ENCODE assay signal across 25 cellular contexts in genomic region chr7:51019891-51020855, GRCh38.
DNase-seq lines count a peak whose midpoint lies in the region; ATAC-seq and TF ChIP-seq lines count a peak whose summit lies in the region.
"Had no signal": no experiment of that assay in that cellular context is flagged by ENCODE, and none has a peak within 500 bp of the region (broad histone marks: within the 10 kb centered on the region; RNA-seq: fewer than 3 reads in every experiment).

No MANE protein-coding gene starts in this region.

- H3K36me3 Mint-ChIP-seq in H9 (ENCODE audit: insufficient read depth in 1 of 3, low read depth in 3 of 3): peaks cover 7 to 31% (median 28%) of the 10 kb centered on the region in 3 experiments
- no peaks in the 10 kb centered on the region for H3K36me3 Mint-ChIP-seq in activated CD4-positive, alpha-beta memory T cell treated with anti-CD3 and anti-CD28 coated beads for 36 hours
- H3K36me3 Mint-ChIP-seq: memory B cell, naive B cell had no signal

- no peak overlapping the region for H2AK5ac ChIP-seq in H9 (ENCODE audit: insufficient read length, low read length)

- H3K4me3 Mint-ChIP-seq in H9: no peak overlapping the region
- H3K4me3 Mint-ChIP-seq in activated CD4-positive, alpha-beta memory T cell treated with anti-CD3 and anti-CD28 coated beads for 36 hours: no peak overlapping the region
- H3K4me3 Mint-ChIP-seq: activated CD8-positive, alpha-beta T cell treated with anti-CD3 and anti-CD28 coated beads for 36 hours; activated T-cell treated with anti-CD3 and anti-CD28 coated beads, Interleukin-2, amount 50 U/mL, for 24 hours; dendritic cell treated with granulocyte-macrophage colony-stimulating factor and Interleukin-4, amounts not matched to agents 40 ng/mL and 50 ng/mL, for 4 days; memory B cell; naive B cell; stimulated activated effector memory CD8-positive, alpha-beta T cell treated with anti-CD3 and anti-CD28 coated beads, Interleukin-12 subunit alpha, Interleukin-12 subunit beta, amount 100 ng/mL, for 72 hours had no signal

- H2BK15ac ChIP-seq in H9 (ENCODE audit: low read depth, low read length): no peak overlapping the region

- no peaks in the 10 kb centered on the region for H3K9me3 Mint-ChIP-seq in H9
- H3K9me3 Mint-ChIP-seq in activated CD4-positive, alpha-beta memory T cell treated with anti-CD3 and anti-CD28 coated beads for 36 hours: no peaks in the 10 kb centered on the region
- H3K9me3 Mint-ChIP-seq: activated CD8-positive, alpha-beta T cell treated with anti-CD3 and anti-CD28 coated beads for 36 hours; dendritic cell treated with granulocyte-macrophage colony-stimulating factor and Interleukin-4, amounts not matched to agents 40 ng/mL and 50 ng/mL, for 4 days had no signal

- POLR2A ChIA-PET in activated CD4-positive, alpha-beta memory T cell treated with anti-CD3 and anti-CD28 coated beads for 36 hours (lab: Charles Lee): no interaction called here

- no peak overlapping the region for H3K18ac ChIP-seq in H9 (ENCODE audit: insufficient read length, low read depth, low read length)

- no peaks in the 10 kb centered on the region for H3K23me2 ChIP-seq in H9 (ENCODE audit: insufficient read length, low read depth, low read length, poor library complexity, severe bottlenecking)

- no peak overlapping the region for H3K14ac ChIP-seq in H9 (ENCODE audit: insufficient read depth, low read length)

- H3K4me1 ChIP-seq in H9 (ENCODE audit: insufficient read depth, low read length): no peaks in the 10 kb centered on the region; the same call in 1 of the 2 replicates
- H3K4me1 ChIP-seq in adipocyte (ENCODE audit: control insufficient read depth, insufficient read depth, low read length): peaks cover 9% of the 10 kb centered on the region
- H3K4me1 ChIP-seq in upper lobe of left lung: no peaks in the 10 kb centered on the region
- H3K4me1 ChIP-seq: HAP-1, suprapubic skin, vagina had no signal

- H2AFZ ChIP-seq in H9 (ENCODE audit: low read length): no peak overlapping the region

- ATAC-seq in upper lobe of left lung (ENCODE audit: low FRiP score in 2 of 2): no peak
- ATAC-seq: activated CD4-positive, CD25-positive, alpha-beta regulatory T cell treated with anti-CD3 and anti-CD28 coated beads, Interleukin-2, amount 50 U/mL, for 24 hours; activated CD8-positive, alpha-beta T cell treated with anti-CD3 and anti-CD28 coated beads for 36 hours; stimulated activated effector memory CD8-positive, alpha-beta T cell treated with anti-CD3 and anti-CD28 coated beads, Interleukin-12 subunit alpha, Interleukin-12 subunit beta, amount 100 ng/mL, for 72 hours had no signal

- TF ChIP-seq CTCF in H9 (conservative IDR thresholded peaks at IDR 0.05) (no peak), upper lobe of left lung (IDR thresholded peaks at IDR 0.05) (no peak)

- no peak overlapping the region for H2BK120ac ChIP-seq in H9 (ENCODE audit: low read depth, low read length, poor library complexity, severe bottlenecking)

- no peak overlapping the region for H3K4ac ChIP-seq in H9 (ENCODE audit: low read depth, low read length)

- no peaks in the 10 kb centered on the region for H3K27me3 Mint-ChIP-seq in H9 (ENCODE audit: low read depth)
- no peaks in the 10 kb centered on the region for H3K27me3 Mint-ChIP-seq in activated CD4-positive, alpha-beta memory T cell treated with anti-CD3 and anti-CD28 coated beads for 36 hours
- H3K27me3 Mint-ChIP-seq: activated CD8-positive, alpha-beta T cell treated with anti-CD3 and anti-CD28 coated beads for 36 hours; activated T-cell treated with anti-CD3 and anti-CD28 coated beads, Interleukin-2, amount 50 U/mL, for 24 hours; dendritic cell treated with granulocyte-macrophage colony-stimulating factor and Interleukin-4, amounts not matched to agents 40 ng/mL and 50 ng/mL, for 4 days; memory B cell; naive B cell had no signal

- no peak for TF ChIP-seq EP300 in upper lobe of left lung (IDR thresholded peaks at IDR 0.05)

- H3K56ac ChIP-seq in H9 (ENCODE audit: insufficient read length, low read depth, low read length): no peak overlapping the region

- no peak overlapping the region for H4K8ac ChIP-seq in H9 (replicated peaks; ENCODE audit: insufficient read length, low read depth, low read length)

- CTCF ChIA-PET in activated CD4-positive, alpha-beta memory T cell treated with anti-CD3 and anti-CD28 coated beads for 36 hours (lab: Charles Lee): interaction anchor here (0.6 kb wide), 1 partner anchor 292 kb away, joined by 3 read pairs; no protein-coding TSS in a partner anchor

- H3K27ac Mint-ChIP-seq in H9: peak overlapping the region in 2 of 3 experiments; percentile 46 to 59; a peak in 2 of 7 replicates
- no peak overlapping the region for H3K27ac Mint-ChIP-seq in activated CD4-positive, alpha-beta memory T cell treated with anti-CD3 and anti-CD28 coated beads for 36 hours
- H3K27ac Mint-ChIP-seq: activated CD8-positive, alpha-beta T cell treated with anti-CD3 and anti-CD28 coated beads for 36 hours; activated T-cell treated with anti-CD3 and anti-CD28 coated beads, Interleukin-2, amount 50 U/mL, for 24 hours; dendritic cell treated with granulocyte-macrophage colony-stimulating factor and Interleukin-4, amounts not matched to agents 40 ng/mL and 50 ng/mL, for 4 days; memory B cell; naive B cell; stimulated activated effector memory CD8-positive, alpha-beta T cell treated with anti-CD3 and anti-CD28 coated beads, Interleukin-12 subunit alpha, Interleukin-12 subunit beta, amount 100 ng/mL, for 72 hours had no signal

- H4K5ac ChIP-seq in H9 (ENCODE audit: insufficient read length, low read depth, low read length): no peak overlapping the region

- no peak for TF ChIP-seq POLR2A in upper lobe of left lung (IDR thresholded peaks at IDR 0.05)

- DNase-seq in H9: no peak
- DNase-seq in adipocyte (ENCODE audit: low read depth): peak; percentile 73
- peak in 39 of 42 donors; percentile 27 to 93 (median 69) for DNase-seq in head of caudate nucleus
- DNase-seq in putamen (ENCODE audit: low spot score): peak; percentile 75
- no peak for DNase-seq in upper lobe of left lung
- DNase-seq in stimulated activated CD4-positive, alpha-beta T cell treated with anti-CD3 and anti-CD28 coated beads, Interleukin-15, amount 100 ng/mL, for 24 hours: no peak
- no peak for DNase-seq in activated CD4-positive, alpha-beta memory T cell treated with anti-CD3 and anti-CD28 coated beads for 36 hours
- DNase-seq: activated CD8-positive, alpha-beta T cell treated with anti-CD3 and anti-CD28 coated beads for 36 hours; activated gamma-delta T cell treated with Interleukin-2 at 50 U/mL for 16 hours; activated T-cell treated with anti-CD3 and anti-CD28 coated beads, Interleukin-2, amount 50 U/mL, for 24 hours; naive B cell; NCI-H1105 treated with DMSO at 0.1 percent for 48 hours; NCI-H2081 treated with DMSO at 0.1 percent for 48 hours; NCI-H446 treated with DMSO at 0.1 percent for 48 hours; occipital lobe; retina; Right ventricle myocardium superior; stimulated activated CD4-positive, alpha-beta T cell treated with anti-CD3 and anti-CD28 coated beads, Interleukin-2, amount 100 ng/mL, for 48 hours had no signal

- H3K4me2 ChIP-seq in H9 (ENCODE audit: insufficient read depth, insufficient read length, low read length): no peak overlapping the region

- H3K27me3 ChIP-seq in H9 (ENCODE audit: insufficient read depth, low read length) (no peaks in the 10 kb centered on the region), adipocyte (replicated peaks; ENCODE audit: control insufficient read depth, insufficient read depth, low read length) (no peaks in the 10 kb centered on the region), upper lobe of left lung (no peaks in the 10 kb centered on the region)
- H3K27me3 ChIP-seq: suprapubic skin, vagina had no signal

- H3T11ph ChIP-seq in H9 (ENCODE audit: low read length): no peak overlapping the region

- H3K79me2 ChIP-seq in H9 (ENCODE audit: insufficient read depth, low read length): no peaks in the 10 kb centered on the region

- no peak overlapping the region for H2BK5ac ChIP-seq in H9 (ENCODE audit: insufficient read length, low read length)

- no peaks in the 10 kb centered on the region for H4K20me1 ChIP-seq in H9 (ENCODE audit: control insufficient read depth, insufficient read depth, insufficient read length)

- H2BK20ac ChIP-seq in H9 (ENCODE audit: low read depth, low read length, poor library complexity, severe bottlenecking): no peak overlapping the region

- intact Hi-C loops in head of caudate nucleus (cut with DNase I): no loop called here
- intact Hi-C loops in activated CD4-positive, alpha-beta memory T cell treated with anti-CD3 and anti-CD28 coated beads for 36 hours (cut with micrococcal nuclease): no loop called here

- H3K4me3 ChIP-seq in adipocyte (ENCODE audit: low read length) (no peak overlapping the region), upper lobe of left lung (no peak overlapping the region)
- H3K4me3 ChIP-seq: HAP-1, suprapubic skin, vagina had no signal

- no peak overlapping the region for H2BK12ac ChIP-seq in H9 (ENCODE audit: insufficient read length, low read depth, low read length)

- no peaks in the 10 kb centered on the region for H3K36me3 ChIP-seq in adipocyte (ENCODE audit: control insufficient read depth, insufficient read depth, low read length, severe bottlenecking)
- peaks cover 0 to 3% (median 1%) of the 10 kb centered on the region in 4 donors for H3K36me3 ChIP-seq in upper lobe of left lung
- H3K36me3 ChIP-seq: HAP-1, suprapubic skin, vagina had no signal

- H4K91ac ChIP-seq in H9 (ENCODE audit: insufficient read length, low read depth, low read length): no peak overlapping the region

- H3K23ac ChIP-seq in H9 (ENCODE audit: insufficient read length, low read depth, low read length): no peak overlapping the region

- peaks cover 0 to 3% of the 10 kb centered on the region in 2 experiments; a peak in 1 of 4 replicates for H3K4me1 Mint-ChIP-seq in H9
- H3K4me1 Mint-ChIP-seq in activated CD4-positive, alpha-beta memory T cell treated with anti-CD3 and anti-CD28 coated beads for 36 hours (ENCODE audit: low read depth): peaks cover 3% of the 10 kb centered on the region
- H3K4me1 Mint-ChIP-seq: memory B cell; stimulated activated effector memory CD8-positive, alpha-beta T cell treated with anti-CD3 and anti-CD28 coated beads, Interleukin-12 subunit alpha, Interleukin-12 subunit beta, amount 100 ng/mL, for 72 hours had no signal

- H3K9me3 ChIP-seq in H9 (ENCODE audit: control insufficient read depth, low read depth, low read length) (no peaks in the 10 kb centered on the region), adipocyte (ENCODE audit: control insufficient read depth, low read length) (no peaks in the 10 kb centered on the region), upper lobe of left lung (no peaks in the 10 kb centered on the region)
- H3K9me3 ChIP-seq: HAP-1, suprapubic skin, vagina had no signal

- H3K27ac ChIP-seq in H9 (ENCODE audit: insufficient read length, low read depth, low read length): no peak overlapping the region
- no peak overlapping the region for H3K27ac ChIP-seq in upper lobe of left lung
- H3K27ac ChIP-seq: suprapubic skin, vagina had no signal

- WGBS in H9 (ENCODE audit: extremely low coverage, insufficient read length, low lambda C conversion rate): no CpG with 5 or more reads among the region's 22 CpGs
- WGBS in upper lobe of left lung, 2 donors: 79 to 87% methylated on average over 21 to 22 of the region's 22 CpGs

- H3K9ac ChIP-seq in H9 (ENCODE audit: extremely low read depth, insufficient read length, low read length) (no peak overlapping the region), adipocyte (ENCODE audit: low read length) (no peak overlapping the region)

- H3K79me1 ChIP-seq in H9 (ENCODE audit: insufficient read depth, low read depth, low read length, poor library complexity, severe bottlenecking): no peaks in the 10 kb centered on the region

Comparison
In these comparisons a context has a peak if more than half of its experiments do, and no peak if none do; other contexts are left out.
1. DNase-seq: peak in adipocyte (single experiment), head of caudate nucleus (39 of 42) and putamen (single experiment); none in H9 (single experiment), upper lobe of left lung (0 of 2), stimulated activated CD4-positive, alpha-beta T cell treated with anti-CD3 and anti-CD28 coated beads, Interleukin-15, amount 100 ng/mL, for 24 hours (single experiment) and activated CD4-positive, alpha-beta memory T cell treated with anti-CD3 and anti-CD28 coated beads for 36 hours (single experiment).